8 cellular contexts compared by ENCODE assay signal in the genomic region with DNA sequence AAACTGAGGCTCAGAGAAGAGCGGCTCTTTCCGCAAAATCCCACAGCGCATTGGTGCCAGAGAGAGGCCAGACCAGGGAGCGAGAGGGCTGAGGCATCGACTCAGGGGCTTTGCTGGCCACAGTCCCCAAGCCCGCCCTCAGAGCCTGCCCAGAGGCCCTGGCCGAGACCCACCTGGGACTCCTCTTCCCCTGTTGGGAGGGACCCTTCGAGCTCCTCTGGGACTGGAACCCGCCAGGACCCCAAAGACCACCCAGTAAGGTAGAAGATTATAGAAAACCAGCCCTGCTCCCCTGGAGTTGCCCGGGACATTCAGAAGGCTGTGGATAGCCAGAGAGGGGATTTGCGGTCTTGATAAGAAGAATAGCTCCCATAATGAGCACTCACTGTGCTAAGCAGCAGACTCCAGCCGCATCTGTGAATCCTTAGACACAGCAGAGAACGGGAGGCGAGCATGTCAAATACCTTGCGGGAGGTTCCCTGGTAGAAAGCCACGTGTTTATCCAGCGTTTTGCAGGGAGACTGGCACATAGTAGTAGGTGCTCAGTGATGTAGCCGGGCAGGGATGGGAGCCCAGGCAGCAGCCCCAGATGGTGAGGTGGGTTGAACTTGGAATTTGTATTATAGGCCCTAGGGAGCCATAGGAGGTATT. TPM values are rescaled to one million over a fixed set of nuclear protein-coding genes. Genes with fewer than 3 reads are reported as not detected.
A peak's percentile ranks its signal among the peaks of the same experiment; 100 is the strongest.
DNase-seq lines count a peak whose midpoint lies in the region; ATAC-seq and TF ChIP-seq lines count a peak whose summit lies in the region.

No MANE protein-coding gene starts in this region.

- intact Hi-C loops in upper lobe of right lung (cut with DNase I), result no loop called here

- H3K27me3 Mint-ChIP-seq in activated T-cell treated with anti-CD3 and anti-CD28 coated beads, Interleukin-2, amount 50 U/mL, for 4 hours (ENCODE audit: low read depth), result no peaks in the 10 kb centered on the region
- H3K27me3 Mint-ChIP-seq in chondrocyte (ENCODE audit: low read depth), result no peaks in the 10 kb centered on the region

- no peaks in the 10 kb centered on the region for H3K9me3 ChIP-seq in mesodermal cell (ENCODE audit: control insufficient read depth, low read length)
- no peaks in the 10 kb centered on the region for H3K9me3 ChIP-seq in upper lobe of right lung

- no peaks in the 10 kb centered on the region for H3K9me3 Mint-ChIP-seq in activated T-cell treated with anti-CD3 and anti-CD28 coated beads, Interleukin-2, amount 50 U/mL, for 4 hours
- no peaks in the 10 kb centered on the region for H3K9me3 Mint-ChIP-seq in chondrocyte (ENCODE audit: low read depth)

- H3K4me1 ChIP-seq in mesodermal cell (ENCODE audit: control insufficient read depth, insufficient read depth, low read length, poor library complexity, severe bottlenecking) (peaks cover 26% of the 10 kb centered on the region), upper lobe of right lung (peaks cover 37% of the 10 kb centered on the region)

- H3K27me3 ChIP-seq in upper lobe of right lung, result no peaks in the 10 kb centered on the region

- no peak for DNase-seq in activated T-cell treated with anti-CD3 and anti-CD28 coated beads, Interleukin-2, amount 50 U/mL, for 4 hours
- DNase-seq in activated T-cell treated with anti-CD3 and anti-CD28 coated beads for 4 hours (no peak), chondrocyte (ENCODE audit: low spot score) (no peak), upper lobe of right lung (peak; percentile 62), NOMO-1 treated with DMSO at 0.1 percent for 48 hours (lab: John Stamatoyannopoulos, UW; ENCODE audit: unreplicated experiment) (no peak), NCI-H524 treated with DMSO at 0.1 percent for 48 hours (lab: John Stamatoyannopoulos, UW) (no peak)

- peak overlapping the region; percentile 47 for H3K4me3 Mint-ChIP-seq in activated T-cell treated with anti-CD3 and anti-CD28 coated beads, Interleukin-2, amount 50 U/mL, for 4 hours
- H3K4me3 Mint-ChIP-seq in chondrocyte (ENCODE audit: unreplicated experiment), result peak overlapping the region; percentile 80

- WGBS in mesodermal cell (ENCODE audit: insufficient coverage in 2 of 2), 2 experiments, result 69 to 71% methylated on average over 16 to 17 of the region's 18 CpGs

- no peak overlapping the region for H3K27ac Mint-ChIP-seq in chondrocyte (ENCODE audit: unreplicated experiment)

- H3K27ac ChIP-seq in mesodermal cell (ENCODE audit: low read depth, low read length, severe bottlenecking) (peak overlapping the region; percentile 37), upper lobe of right lung (peak overlapping the region; percentile 69)

- H3K4me3 ChIP-seq in mesodermal cell (ENCODE audit: extremely low read depth, insufficient read depth, low read length, poor library complexity, severe bottlenecking) (peak overlapping the region; percentile 39), upper lobe of right lung (peak overlapping the region; percentile 59)

- TF ChIP-seq CTCF in chondrocyte (IDR thresholded peaks at IDR 0.05) (no peak), upper lobe of right lung (IDR thresholded peaks at IDR 0.05) (no peak)

- H3K36me3 Mint-ChIP-seq in activated T-cell treated with anti-CD3 and anti-CD28 coated beads, Interleukin-2, amount 50 U/mL, for 4 hours (ENCODE audit: insufficient read depth), result peaks cover 2% of the 10 kb centered on the region
- no peaks in the 10 kb centered on the region for H3K36me3 Mint-ChIP-seq in chondrocyte (ENCODE audit: low read depth)

- H3K4me1 Mint-ChIP-seq in activated T-cell treated with anti-CD3 and anti-CD28 coated beads, Interleukin-2, amount 50 U/mL, for 4 hours (ENCODE audit: low read depth), result peaks cover 2% of the 10 kb centered on the region
- H3K4me1 Mint-ChIP-seq in chondrocyte (ENCODE audit: low read depth), result peaks cover 41% of the 10 kb centered on the region

- ATAC-seq in activated T-cell treated with anti-CD3 and anti-CD28 coated beads, Interleukin-2, amount 50 U/mL, for 4 hours, result no peak
- ATAC-seq in upper lobe of right lung (no peak), GM18502 (IDR thresholded peaks at IDR 0.05; ENCODE audit: poor library complexity, unreplicated experiment) (no peak)

- H3K36me3 ChIP-seq in mesodermal cell (ENCODE audit: control insufficient read depth, insufficient read depth, low read length) (no peaks in the 10 kb centered on the region), upper lobe of right lung (peaks cover 4% of the 10 kb centered on the region)

RNA-seq across cellular contexts. Expression of a gene that starts 0.7 kb away (rescaled TPM):
- 1 to 10 TPM; 3.6 to 6.4 (median 5.0) TPM for total RNA-seq in activated T-cell treated with anti-CD3 and anti-CD28 coated beads, Interleukin-2, amount 50 U/mL, for 4 hours
- total RNA-seq in chondrocyte, result 75.3 to 83.8 TPM (median 77.2 TPM) in 3 replicates
- polyA plus RNA-seq in mesodermal cell (2013, experiment 1 of 2), result 88.2 TPM
- polyA plus RNA-seq in mesodermal cell (2013, experiment 2 of 2), result 72.8 TPM
- total RNA-seq in upper lobe of right lung, result 158 TPM

RNA-seq across cellular contexts. Expression of a gene that starts 21.3 kb away (rescaled TPM):
- total RNA-seq in activated T-cell treated with anti-CD3 and anti-CD28 coated beads, Interleukin-2, amount 50 U/mL, for 4 hours, result 10 to 100 TPM; 25.9 to 31.5 (median 31.0) TPM
- total RNA-seq in chondrocyte, result 45.5 to 54.3 TPM (median 47.5 TPM) in 3 replicates
- 42.1 TPM for polyA plus RNA-seq in mesodermal cell (2013, experiment 1 of 2)
- 36.7 TPM for polyA plus RNA-seq in mesodermal cell (2013, experiment 2 of 2)
- 94.7 TPM for total RNA-seq in upper lobe of right lung

RNA-seq across cellular contexts. Expression of a gene that starts 23.7 kb away (rescaled TPM):
- total RNA-seq in activated T-cell treated with anti-CD3 and anti-CD28 coated beads, Interleukin-2, amount 50 U/mL, for 4 hours, result 10 to 100 TPM; 10.7 to 20.3 (median 14.8) TPM
- 81.3 to 101 TPM (median 89.5 TPM) in 3 replicates for total RNA-seq in chondrocyte
- polyA plus RNA-seq in mesodermal cell (2013, experiment 1 of 2), result 69.9 TPM
- 50.6 TPM for polyA plus RNA-seq in mesodermal cell (2013, experiment 2 of 2)
- total RNA-seq in upper lobe of right lung, result 322 TPM

RNA-seq across cellular contexts. Expression of a gene that starts 38.7 kb away (rescaled TPM):
- total RNA-seq in activated T-cell treated with anti-CD3 and anti-CD28 coated beads, Interleukin-2, amount 50 U/mL, for 4 hours, result 10 to 100 TPM; 22.0 to 25.7 (median 24.7) TPM
- total RNA-seq in chondrocyte, result 22.2 to 25.5 TPM (median 24.4 TPM) in 3 replicates
- 23.1 TPM for polyA plus RNA-seq in mesodermal cell (2013, experiment 1 of 2)
- polyA plus RNA-seq in mesodermal cell (2013, experiment 2 of 2), result 21.1 TPM
- total RNA-seq in upper lobe of right lung, result 58.8 TPM

RNA-seq across cellular contexts. Expression of a gene that starts 52.5 kb away (rescaled TPM):
- total RNA-seq in activated T-cell treated with anti-CD3 and anti-CD28 coated beads, Interleukin-2, amount 50 U/mL, for 4 hours, result 1 to 10 TPM; 2.3 to 3.5 (median 2.8) TPM
- total RNA-seq in chondrocyte (1.4 to 4.3 TPM (median 2.7 TPM) in 3 replicates), upper lobe of right lung (3.5 TPM)
- 1.7 TPM for polyA plus RNA-seq in mesodermal cell (2013, experiment 1 of 2)
- 1.8 TPM for polyA plus RNA-seq in mesodermal cell (2013, experiment 2 of 2)

Comparison
In these comparisons a context has a peak if more than half of its experiments do, and no peak if none do; other contexts are left out.
1. RNA of a gene that starts 0.7 kb away (total RNA-seq): 158 TPM in upper lobe of right lung (single experiment) and 75.3 to 83.8 TPM in chondrocyte; 3.6 to 6.4 TPM in activated T-cell treated with anti-CD3 and anti-CD28 coated beads, Interleukin-2, amount 50 U/mL, for 4 hours; every median in the first group is over 10 times any median in the second.